Comparison of ENCODE assay signal across 16 cellular contexts in genomic region chr11:6356503-6356902, GRCh38. TPM values are rescaled to one million over a fixed set of nuclear protein-coding genes. Genes with fewer than 3 reads are reported as not detected.
A peak's percentile ranks its signal among the peaks of the same experiment; 100 is the strongest.
DNase-seq lines count a peak whose midpoint lies in the region; ATAC-seq and TF ChIP-seq lines count a peak whose summit lies in the region.
"Had no signal": no experiment of that assay in that cellular context is flagged by ENCODE, and none has a peak within 500 bp of the region (broad histone marks: within the 10 kb centered on the region; RNA-seq: fewer than 3 reads in every experiment).

No MANE protein-coding gene starts in this region.

- no peak overlapping the region for H3K4me3 ChIP-seq in ACC112 (ENCODE audit: low read depth, low read length)
- H3K4me3 ChIP-seq in skeletal muscle satellite cell (ENCODE audit: low read length) = no peak overlapping the region
- no peak overlapping the region for H3K4me3 ChIP-seq in BE2C (ENCODE audit: low read depth, low read length)
- no peak overlapping the region for H3K4me3 ChIP-seq in ovary
- H3K4me3 ChIP-seq: gastrocnemius medialis, MG63, skin epidermis had no signal

- H3K9me3 Mint-ChIP-seq in activated T-helper 17 cell treated with anti-CD3 and anti-CD28 coated beads, Interleukin-2, amount 50 U/mL, for 72 hours = no peaks in the 10 kb centered on the region
- H3K9me3 Mint-ChIP-seq: naive B cell had no signal

- peak overlapping the region; percentile 100 for H2AFZ ChIP-seq in ACC112 (ENCODE audit: low read length, unreplicated experiment)

- H3K4me1 ChIP-seq in ACC112 (ENCODE audit: control insufficient read depth, insufficient read depth, low read length, unreplicated experiment) (peaks cover 24% of the 10 kb centered on the region), skeletal muscle satellite cell (ENCODE audit: control insufficient read depth, insufficient read depth, low read length) (peaks cover 16% of the 10 kb centered on the region), BE2C (no peaks in the 10 kb centered on the region), ovary (ENCODE audit: insufficient read depth) (no peaks in the 10 kb centered on the region)
- H3K4me1 ChIP-seq: gastrocnemius medialis had no signal

- H3K79me2 ChIP-seq in ACC112 (ENCODE audit: control insufficient read depth, insufficient read depth, low read length, unreplicated experiment) = no peaks in the 10 kb centered on the region

- no peak overlapping the region for H3K9ac ChIP-seq in skeletal muscle satellite cell (ENCODE audit: low read depth, low read length)

- H3K4me2 ChIP-seq in skeletal muscle satellite cell (ENCODE audit: low read length) = peak overlapping the region; percentile 66

- H3K27ac Mint-ChIP-seq in activated T-helper 17 cell treated with anti-CD3 and anti-CD28 coated beads, Interleukin-2, amount 50 U/mL, for 72 hours = peak overlapping the region; percentile 32

- H3K36me3 Mint-ChIP-seq in activated T-helper 17 cell treated with anti-CD3 and anti-CD28 coated beads, Interleukin-2, amount 50 U/mL, for 72 hours (ENCODE audit: low read depth) = no peaks in the 10 kb centered on the region
- H3K36me3 Mint-ChIP-seq: naive B cell had no signal

- peaks cover 27% of the 10 kb centered on the region for H3K4me1 Mint-ChIP-seq in activated T-helper 17 cell treated with anti-CD3 and anti-CD28 coated beads, Interleukin-2, amount 50 U/mL, for 72 hours

- H3K27me3 Mint-ChIP-seq in activated T-helper 17 cell treated with anti-CD3 and anti-CD28 coated beads, Interleukin-2, amount 50 U/mL, for 72 hours = no peaks in the 10 kb centered on the region

- DNase-seq in kidney tubule cell (ENCODE audit: low spot score) (peak; percentile 31), BE2C (no peak), RPMI8226 (no peak), ovary (no peak)
- DNase-seq: central memory CD4-positive, alpha-beta T cell; gastrocnemius medialis; naive B cell; NCI-H1436 treated with DMSO at 0.1 percent for 48 hours; SW 1271 had no signal

- no peak for TF ChIP-seq POLR2A in ovary (IDR thresholded peaks at IDR 0.05)

- H3K9me3 ChIP-seq in skeletal muscle satellite cell (replicated peaks; ENCODE audit: low read length) (no peaks in the 10 kb centered on the region), BE2C (no peaks in the 10 kb centered on the region), ovary (no peaks in the 10 kb centered on the region)
- H3K9me3 ChIP-seq: gastrocnemius medialis, MG63 had no signal

- TF ChIP-seq EP300 in ovary (IDR thresholded peaks at IDR 0.05) = no peak

- WGBS in ovary, 3 donors = 25 to 37% (median 28%) methylated on average over 4 of the region's 4 CpGs

- ATAC-seq in activated T-helper 17 cell treated with anti-CD3 and anti-CD28 coated beads, Interleukin-2, amount 50 U/mL, for 72 hours (replicated peaks) = no peak
- ATAC-seq in HG02970 (IDR thresholded peaks at IDR 0.05; ENCODE audit: low FRiP score, unreplicated experiment) = no peak
- ATAC-seq: gastrocnemius medialis had no signal

- H3K4me3 Mint-ChIP-seq in activated T-helper 17 cell treated with anti-CD3 and anti-CD28 coated beads, Interleukin-2, amount 50 U/mL, for 72 hours = peak overlapping the region; percentile 48
- H3K4me3 Mint-ChIP-seq: naive B cell had no signal

- intact Hi-C loops in ovary (cut with DNase I) = loop anchor here in 2 of 4 donors (10.0 kb wide), 2 partner anchors 62 to 102 kb away; partner anchors contain the start of gene CCKBR (in 1 of the 2)

- H3K27ac ChIP-seq in ACC112 (ENCODE audit: low read depth, low read length) (peak overlapping the region; percentile 28; the same call in 1 of the 2 replicates), ovary (no peak overlapping the region)
- H3K27ac ChIP-seq: gastrocnemius medialis, HL-60 had no signal

- TF ChIP-seq CTCF in BE2C (IDR thresholded peaks at IDR 0.05; ENCODE audit: low read depth, low read length) = no peak
- no peak for TF ChIP-seq CTCF in ovary (IDR thresholded peaks at IDR 0.05)

- no peaks in the 10 kb centered on the region for H3K27me3 ChIP-seq in ACC112 (ENCODE audit: insufficient read depth, low read length)
- peaks cover 8% of the 10 kb centered on the region for H3K27me3 ChIP-seq in skeletal muscle satellite cell (ENCODE audit: control insufficient read depth, insufficient read depth, low read length)
- H3K27me3 ChIP-seq in BE2C = no peaks in the 10 kb centered on the region
- H3K27me3 ChIP-seq in ovary = no peaks in the 10 kb centered on the region
- H3K27me3 ChIP-seq: gastrocnemius medialis, MG63 had no signal

- H3K36me3 ChIP-seq in ACC112 (ENCODE audit: insufficient read depth, low read length) (no peaks in the 10 kb centered on the region), skeletal muscle satellite cell (ENCODE audit: insufficient read depth, low read length) (no peaks in the 10 kb centered on the region), BE2C (no peaks in the 10 kb centered on the region), ovary (no peaks in the 10 kb centered on the region)
- H3K36me3 ChIP-seq: gastrocnemius medialis, MG63 had no signal

RNA-seq across cellular contexts. Expression of gene SMPD1, which starts 33.8 kb away (rescaled TPM):
- 10 to 100 TPM; 12.9 to 15.2 TPM for total RNA-seq in activated T-helper 17 cell treated with anti-CD3 and anti-CD28 coated beads, Interleukin-2, amount 50 U/mL, for 72 hours
- 30.1 and 30.7 TPM in 2 replicates for total RNA-seq in skeletal muscle satellite cell (2012; rRNA removed)
- 28.3 TPM for polyA plus RNA-seq in BE2C (2012; ENCODE audit: insufficient read depth, insufficient read length, low read depth)
- total RNA-seq in ovary = 10 to 100 TPM; 12.9 to 35.4 (median 30.7) TPM
- polyA plus RNA-seq in ovary = 10 to 100 TPM; 16.8 to 50.5 TPM

RNA-seq across cellular contexts. Expression of gene CAVIN3, which starts 36.2 kb away (rescaled TPM):
- 10 to 100 TPM in 1 of 2 donors, 1 to 10 TPM in 1; 7.6 to 37.2 TPM for total RNA-seq in activated T-helper 17 cell treated with anti-CD3 and anti-CD28 coated beads, Interleukin-2, amount 50 U/mL, for 72 hours
- 209 and 228 TPM in 2 replicates for total RNA-seq in skeletal muscle satellite cell (2012; rRNA removed)
- not detected for polyA plus RNA-seq in BE2C (2012; ENCODE audit: insufficient read depth, insufficient read length, low read depth)
- total RNA-seq in ovary = 100 to 1,000 TPM in 1 of 7 donors, 10 to 100 TPM in 6; 43.3 to 119 (median 70.3) TPM
- 10 to 100 TPM; 36.7 to 61.2 TPM for polyA plus RNA-seq in ovary
